8 cellular contexts compared by ENCODE assay signal in genomic region chr2:150610670-150611279, GRCh38.
A peak's percentile ranks its signal among the peaks of the same experiment; 100 is the strongest.
DNase-seq lines count a peak whose midpoint lies in the region; ATAC-seq and TF ChIP-seq lines count a peak whose summit lies in the region.

No MANE protein-coding gene starts in this region.

- no peaks in the 10 kb centered on the region for H3K9me3 Mint-ChIP-seq in activated naive CD8-positive, alpha-beta T cell treated with anti-CD3 and anti-CD28 coated beads, Interleukin-2, amount 50 U/mL, for 24 hours

- DNase-seq in RWPE1 (ENCODE audit: low spot score) (peak; percentile 70), iPS DF 4.7 (ENCODE audit: extremely low read depth, low spot score) (peak; percentile 71), GM19238 (ENCODE audit: insufficient read length, low spot score) (no peak)
- DNase-seq in activated naive CD8-positive, alpha-beta T cell treated with anti-CD3 and anti-CD28 coated beads, Interleukin-2, amount 50 U/mL, for 24 hours: no peak
- DNase-seq in stimulated activated CD4-positive, alpha-beta T cell treated with anti-CD3 and anti-CD28 coated beads, Interleukin-12 subunit alpha, Interleukin-12 subunit beta, amount 100 ng/mL, for 4 hours: no peak

- no peak overlapping the region for H3K27ac Mint-ChIP-seq in activated naive CD8-positive, alpha-beta T cell treated with anti-CD3 and anti-CD28 coated beads, Interleukin-2, amount 50 U/mL, for 24 hours

- CTCF ChIA-PET in RWPE1 (lab: Yijun Ruan, JAX): interaction anchor here (0.6 to 0.7 kb wide), 6 partner anchors 9 to 1643 kb away, joined by 3 to 5 read pairs (median 4); no protein-coding TSS in a partner anchor

- POLR2A ChIA-PET in RWPE1 (lab: Yijun Ruan, JAX; ENCODE audit: low non-redundant PET): no interaction called here

- H3K4me1 Mint-ChIP-seq in activated naive CD8-positive, alpha-beta T cell treated with anti-CD3 and anti-CD28 coated beads, Interleukin-2, amount 50 U/mL, for 24 hours: no peaks in the 10 kb centered on the region

- TF ChIP-seq CTCF in GM12875 (IDR thresholded peaks at IDR 0.05; ENCODE audit: borderline replicate concordance, insufficient read depth, low read depth, low read length): peak; percentile 46; the same call in 1 of the 2 replicates
- peak; percentile 59 for TF ChIP-seq CTCF in RWPE1 (conservative IDR thresholded peaks at IDR 0.05; ENCODE audit: low read depth)

- peak; percentile 48 for ATAC-seq in HG02623 (IDR thresholded peaks at IDR 0.05; ENCODE audit: unreplicated experiment)
- no peak for ATAC-seq in GM21447 (IDR thresholded peaks at IDR 0.05; ENCODE audit: unreplicated experiment)
- no peak for ATAC-seq in activated naive CD8-positive, alpha-beta T cell treated with anti-CD3 and anti-CD28 coated beads, Interleukin-2, amount 50 U/mL, for 24 hours

- no peaks in the 10 kb centered on the region for H3K27me3 Mint-ChIP-seq in activated naive CD8-positive, alpha-beta T cell treated with anti-CD3 and anti-CD28 coated beads, Interleukin-2, amount 50 U/mL, for 24 hours

- no peak overlapping the region for H3K4me3 ChIP-seq in GM12875 (ENCODE audit: low read depth, low read length)

- no peak overlapping the region for H3K4me3 Mint-ChIP-seq in activated naive CD8-positive, alpha-beta T cell treated with anti-CD3 and anti-CD28 coated beads, Interleukin-2, amount 50 U/mL, for 24 hours

- no peak overlapping the region for H3K27ac ChIP-seq in RWPE1

- no peaks in the 10 kb centered on the region for H3K36me3 Mint-ChIP-seq in activated naive CD8-positive, alpha-beta T cell treated with anti-CD3 and anti-CD28 coated beads, Interleukin-2, amount 50 U/mL, for 24 hours (ENCODE audit: low read depth)

Comparison
In these comparisons a context has a peak if more than half of its experiments do, and no peak if none do; other contexts are left out.
1. DNase-seq: peak in RWPE1 (single experiment) and iPS DF 4.7 (single experiment); none in activated naive CD8-positive, alpha-beta T cell treated with anti-CD3 and anti-CD28 coated beads, Interleukin-2, amount 50 U/mL, for 24 hours (single experiment), stimulated activated CD4-positive, alpha-beta T cell treated with anti-CD3 and anti-CD28 coated beads, Interleukin-12 subunit alpha, Interleukin-12 subunit beta, amount 100 ng/mL, for 4 hours (single experiment) and GM19238 (single experiment).